Comparison of ENCODE assay signal across 18 cellular contexts in the genomic region with DNA sequence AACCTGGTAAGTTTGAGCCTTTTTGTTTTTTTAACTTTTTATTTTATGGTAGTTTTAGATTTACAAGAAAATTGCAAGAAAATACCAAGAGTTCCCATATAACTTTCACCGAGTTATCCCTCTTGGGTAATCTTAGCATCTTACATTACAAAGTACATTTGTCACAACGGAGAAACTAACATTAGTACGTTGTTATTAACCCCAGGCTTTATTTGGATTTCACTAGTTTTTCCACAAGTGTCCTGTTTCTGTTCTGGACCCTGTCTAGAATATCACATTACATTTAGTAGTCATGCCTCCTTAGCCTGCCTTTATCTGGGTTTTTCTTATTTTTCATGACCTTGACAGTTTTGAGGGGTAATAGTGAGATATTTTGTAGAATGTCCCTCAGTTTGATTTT. TPM values are rescaled to one million over a fixed set of nuclear protein-coding genes. Genes with fewer than 3 reads are reported as not detected.
DNase-seq lines count a peak whose midpoint lies in the region; ATAC-seq, FAIRE-seq and TF ChIP-seq lines count a peak whose summit lies in the region.
"Had no signal": no experiment of that assay in that cellular context is flagged by ENCODE, and none has a peak within 500 bp of the region (broad histone marks: within the 10 kb centered on the region; RNA-seq: fewer than 3 reads in every experiment).

No MANE protein-coding gene starts in this region.

- POLR2A ChIA-PET in A549 (lab: Yijun Ruan, JAX) = no interaction called here

- no peaks in the 10 kb centered on the region for H3K79me2 ChIP-seq in parathyroid adenoma

- FAIRE-seq in A549 (lab: Jason Lieb, UNC) = peak; percentile 49
- FAIRE-seq: HTR-8/SVneo had no signal

- peak overlapping the region; percentile 61 for H2AFZ ChIP-seq in parathyroid adenoma

- H3K27me3 ChIP-seq in adipocyte (replicated peaks; ENCODE audit: control insufficient read depth, insufficient read depth, low read length) = no peaks in the 10 kb centered on the region
- no peaks in the 10 kb centered on the region for H3K27me3 ChIP-seq in parathyroid adenoma (ENCODE audit: control insufficient read depth, insufficient read depth, low read length)
- H3K27me3 ChIP-seq: BLaER1 treated with 17β-estradiol and CSF1 and Interleukin-3, amounts not matched to agents 10 nM and 100 nM had no signal

- CTCF ChIA-PET in A549 (lab: Yijun Ruan, JAX) = no interaction called here

- H3K9ac ChIP-seq in adipocyte (ENCODE audit: low read length) (peak overlapping the region; percentile 75), parathyroid adenoma (no peak overlapping the region)
- H3K9ac ChIP-seq: BLaER1 treated with 17β-estradiol and CSF1 and Interleukin-3, amounts not matched to agents 10 nM and 100 nM had no signal

- TF ChIP-seq EP300 in A549 (IDR thresholded peaks at IDR 0.05) = no peak

- DNase-seq in A549 (ENCODE audit: low read depth in 1 of 2, low spot score in 1 of 2) = no peak
- DNase-seq in adipocyte (ENCODE audit: low read depth) = peak; percentile 42
- DNase-seq in fibroblast of peridontal ligament (ENCODE audit: extremely low read depth) = peak; percentile 10
- no peak for DNase-seq in SKM-1 treated with dmso at 0.1 percent for 144 hours (lab: John Stamatoyannopoulos, UW; ENCODE audit: unreplicated experiment)
- DNase-seq in SIG-M5 treated with dmso at 0.1 percent for 504 hours (lab: John Stamatoyannopoulos, UW; ENCODE audit: unreplicated experiment) = no peak
- DNase-seq: NCI-H1694, NCI-H2107, NCI-H748 treated with DMSO at 0.1 percent for 48 hours, Right ventricle myocardium superior had no signal

- TF ChIP-seq CTCF in A549 (IDR thresholded peaks at IDR 0.05) (no peak), parathyroid adenoma (IDR thresholded peaks at IDR 0.05) (no peak)

- H3K36me3 ChIP-seq in adipocyte (ENCODE audit: control insufficient read depth, insufficient read depth, low read length, severe bottlenecking) = no peaks in the 10 kb centered on the region
- no peaks in the 10 kb centered on the region for H3K36me3 ChIP-seq in parathyroid adenoma (ENCODE audit: control insufficient read depth, insufficient read depth, low read length)
- H3K36me3 ChIP-seq: BLaER1 treated with 17β-estradiol and CSF1 and Interleukin-3, amounts not matched to agents 10 nM and 100 nM; HAP-1 had no signal

- peaks cover 14% of the 10 kb centered on the region for H3K4me1 ChIP-seq in A549
- peaks cover 44% of the 10 kb centered on the region for H3K4me1 ChIP-seq in adipocyte (ENCODE audit: control insufficient read depth, insufficient read depth, low read length)
- peaks cover 5% of the 10 kb centered on the region for H3K4me1 ChIP-seq in parathyroid adenoma
- H3K4me1 ChIP-seq: BLaER1 treated with 17β-estradiol and CSF1 and Interleukin-3, amounts not matched to agents 10 nM and 100 nM; HAP-1 had no signal

- ATAC-seq in A549 (no peak), GM19455 (IDR thresholded peaks at IDR 0.05; ENCODE audit: unreplicated experiment) (no peak), HG03354 (IDR thresholded peaks at IDR 0.05; ENCODE audit: poor library complexity, severe bottlenecking, unreplicated experiment) (no peak)
- ATAC-seq: Panc1, SK-N-SH treated with all-trans-retinoic acid at 6 μM for 48 hours had no signal

- TF ChIP-seq RAD21 in A549 (conservative IDR thresholded peaks at IDR 0.05 in 1 of 2, IDR thresholded peaks at IDR 0.05 in 1 of 2) = no peak

- H3K27ac ChIP-seq in A549 (no peak overlapping the region), parathyroid adenoma (no peak overlapping the region)
- H3K27ac ChIP-seq: 22Rv1; BLaER1 treated with 17β-estradiol and CSF1 and Interleukin-3, amounts not matched to agents 10 nM and 100 nM had no signal

- 14% methylated on average over 3 of the region's 3 CpGs for WGBS in A549 (ENCODE audit: missing lambda C conversion rate)

- H3K4me3 ChIP-seq in A549 (no peak overlapping the region), adipocyte (ENCODE audit: low read length) (peak overlapping the region; percentile 44), parathyroid adenoma (ENCODE audit: low read depth, low read length) (no peak overlapping the region)
- H3K4me3 ChIP-seq: BLaER1 treated with 17β-estradiol and CSF1 and Interleukin-3, amounts not matched to agents 10 nM and 100 nM; HAP-1 had no signal

- H3K9me3 ChIP-seq in A549 (no peaks in the 10 kb centered on the region), adipocyte (ENCODE audit: control insufficient read depth, low read length) (no peaks in the 10 kb centered on the region), parathyroid adenoma (ENCODE audit: control insufficient read depth, low read length) (no peaks in the 10 kb centered on the region)
- H3K9me3 ChIP-seq: BLaER1 treated with 17β-estradiol and CSF1 and Interleukin-3, amounts not matched to agents 10 nM and 100 nM; HAP-1 had no signal

- no peak for TF ChIP-seq POLR2A in A549 (IDR thresholded peaks at IDR 0.05; ENCODE audit: low read length)

- H3K4me2 ChIP-seq in A549 (peak overlapping the region; percentile 64), parathyroid adenoma (ENCODE audit: low read length) (no peak overlapping the region)
- H3K4me2 ChIP-seq: BLaER1 treated with 17β-estradiol and CSF1 and Interleukin-3, amounts not matched to agents 10 nM and 100 nM had no signal

TF ChIP-seq in A549, 52 proteins besides CTCF, POLR2A, EP300 and RAD21:
- TF ChIP-seq PBX3 (IDR thresholded peaks at IDR 0.05) (no peak), ESRRA (IDR thresholded peaks at IDR 0.05; ENCODE audit: borderline replicate concordance, low read length) (no peak)

RNA-seq across cellular contexts. Expression of gene KPNA4, which starts 53.5 kb away (rescaled TPM):
- 31.8 and 36.5 TPM in 2 replicates for polyA plus RNA-seq in A549 (2011; rRNA removed)
- 8.1 and 9.0 TPM in 2 replicates for polyA plus RNA-seq in A549 (2012; cell fraction: cytosol; rRNA removed)
- polyA plus RNA-seq in A549 (2012; cell fraction: nucleus; rRNA removed) = 4.3 and 6.1 TPM in 2 replicates
- 35.0 to 41.1 TPM (median 37.6 TPM) in 3 replicates for polyA plus RNA-seq in A549 (2017; fragmentation: RNase III; extraction: RNeasy Plus Mini Kit Qiagen cat#74134 plus additional on column Dnase treatment)
- 39.1 and 46.3 TPM in 2 replicates for polyA minus RNA-seq in A549 (2011; rRNA and poly(A)+ RNA removed)

RNA-seq across cellular contexts. Expression of gene ARL14, which starts 58.1 kb away (rescaled TPM):
- polyA plus RNA-seq in A549 (2011; rRNA removed) (0.44 and 0.48 TPM in 2 replicates), A549 (2017; fragmentation: RNase III; extraction: RNeasy Plus Mini Kit Qiagen cat#74134 plus additional on column Dnase treatment) (0.14 to 0.37 TPM (median 0.24 TPM) in 3 replicates)
- 0.17 and 0.27 TPM in 2 replicates for polyA plus RNA-seq in A549 (2012; cell fraction: cytosol; rRNA removed)
- 0.09 and 0.10 TPM in 2 replicates for polyA plus RNA-seq in A549 (2012; cell fraction: nucleus; rRNA removed)
- polyA minus RNA-seq in A549 (2011; rRNA and poly(A)+ RNA removed) = 0.33 TPM in 1 of 2 replicates, not detected in the other

Comparison
In these comparisons a context has a peak if more than half of its experiments do, and no peak if none do; other contexts are left out.
1. DNase-seq: peak in adipocyte (single experiment) and fibroblast of peridontal ligament (single experiment); none in A549 (0 of 2), SKM-1 treated with dmso at 0.1 percent for 144 hours (single experiment) and SIG-M5 treated with dmso at 0.1 percent for 504 hours (single experiment).